In genomic region chr4:8820178-8821102, GRCh38 we compare ENCODE assay signal across 22 cellular contexts. TPM values are rescaled to one million over a fixed set of nuclear protein-coding genes. Genes with fewer than 3 reads are reported as not detected.
DNase-seq lines count a peak whose midpoint lies in the region; ATAC-seq, FAIRE-seq and TF ChIP-seq lines count a peak whose summit lies in the region.
"Had no signal": no experiment of that assay in that cellular context is flagged by ENCODE, and none has a peak within 500 bp of the region (broad histone marks: within the 10 kb centered on the region; RNA-seq: fewer than 3 reads in every experiment).

No MANE protein-coding gene starts in this region.

- H3K4me3 ChIP-seq in esophagus muscularis mucosa = no peak overlapping the region
- H3K4me3 ChIP-seq: esophagus squamous epithelium, GM23338, lung, MG63, tibial artery had no signal

- no peak for TF ChIP-seq EP300 in esophagus muscularis mucosa (IDR thresholded peaks at IDR 0.05)

- no peak overlapping the region for H3K4me3 Mint-ChIP-seq in natural killer cell
- no peak overlapping the region for H3K4me3 Mint-ChIP-seq in natural killer cell treated with Interleukin-12 subunit alpha and Interleukin-12 subunit beta and Interleukin-15 and Interleukin-18, amount 100 ng/mL, for 72 hours
- no peak overlapping the region for H3K4me3 Mint-ChIP-seq in activated naive CD8-positive, alpha-beta T cell treated with anti-CD3 and anti-CD28 coated beads for 36 hours
- H3K4me3 Mint-ChIP-seq: activated naive CD8-positive, alpha-beta T cell treated with anti-CD3 and anti-CD28 coated beads, Interleukin-2, amount 10 ng/mL, durations not matched to agents 7 days and 5 days; brain; CD8-positive, alpha-beta memory T cell; GM23338 had no signal

- DNase-seq in natural killer cell = peak; percentile 14
- DNase-seq in natural killer cell treated with Interleukin-12 subunit alpha and Interleukin-12 subunit beta and Interleukin-15 and Interleukin-18, amount 100 ng/mL, for 72 hours (ENCODE audit: low spot score) = no peak
- peak; percentile 84 for DNase-seq in esophagus muscularis mucosa (ENCODE audit: extremely low spot score)
- peak; percentile 74 for DNase-seq in posterior vena cava (ENCODE audit: low spot score)
- DNase-seq in NCI-H1417 treated with DMSO at 0.1 percent for 48 hours (lab: John Stamatoyannopoulos, UW) = no peak
- no peak for DNase-seq in activated naive CD8-positive, alpha-beta T cell treated with anti-CD3 and anti-CD28 coated beads for 36 hours
- DNase-seq in urothelium cell line (ENCODE audit: low spot score) = no peak
- DNase-seq: activated CD4-positive, alpha-beta T cell treated with anti-CD3 and anti-CD28 coated beads, Interleukin-2, amount 50 U/mL, for 1 hour; activated naive CD8-positive, alpha-beta T cell treated with anti-CD3 and anti-CD28 coated beads, Interleukin-2, amount 10 ng/mL, durations not matched to agents 7 days and 5 days; activated T-cell treated with anti-CD3 and anti-CD28 coated beads, Interleukin-2, amount 50 U/mL, for 48 hours; DND-41; esophagus squamous epithelium; MG63; NCI-H187 had no signal

- no peaks in the 10 kb centered on the region for H3K4me1 ChIP-seq in esophagus muscularis mucosa
- H3K4me1 ChIP-seq: esophagus squamous epithelium, tibial artery had no signal

- ATAC-seq in natural killer cell (no peak), GM21526 (IDR thresholded peaks at IDR 0.05; ENCODE audit: low FRiP score, unreplicated experiment) (no peak)
- no peak for ATAC-seq in natural killer cell treated with Interleukin-12 subunit alpha and Interleukin-12 subunit beta and Interleukin-15 and Interleukin-18, amount 100 ng/mL, for 72 hours

- no peaks in the 10 kb centered on the region for H3K36me3 ChIP-seq in esophagus muscularis mucosa
- H3K36me3 ChIP-seq: esophagus squamous epithelium, MG63, tibial artery had no signal

- peaks cover 17 to 18% of the 10 kb centered on the region in 2 donors for H3K27me3 Mint-ChIP-seq in natural killer cell (ENCODE audit: low read depth in 2 of 2)
- peaks cover 20 to 39% of the 10 kb centered on the region in 2 donors for H3K27me3 Mint-ChIP-seq in natural killer cell treated with Interleukin-12 subunit alpha and Interleukin-12 subunit beta and Interleukin-15 and Interleukin-18, amount 100 ng/mL, for 72 hours
- H3K27me3 Mint-ChIP-seq in activated naive CD8-positive, alpha-beta T cell treated with anti-CD3 and anti-CD28 coated beads for 36 hours = peaks cover 9% of the 10 kb centered on the region

- H3K27me3 ChIP-seq in esophagus muscularis mucosa = peaks cover 0 to 64% (median 0%) of the 10 kb centered on the region in 4 donors
- H3K27me3 ChIP-seq: MG63 had no signal

- no peak for FAIRE-seq in urothelium cell line (lab: Jason Lieb, UNC)
- FAIRE-seq: GM18507 had no signal

- TF ChIP-seq POLR2A in esophagus muscularis mucosa (IDR thresholded peaks at IDR 0.05; ENCODE audit: low read depth) = no peak

- no peaks in the 10 kb centered on the region for H3K9me3 Mint-ChIP-seq in natural killer cell
- H3K9me3 Mint-ChIP-seq in natural killer cell treated with Interleukin-12 subunit alpha and Interleukin-12 subunit beta and Interleukin-15 and Interleukin-18, amount 100 ng/mL, for 72 hours = no peaks in the 10 kb centered on the region
- no peaks in the 10 kb centered on the region for H3K9me3 Mint-ChIP-seq in activated naive CD8-positive, alpha-beta T cell treated with anti-CD3 and anti-CD28 coated beads for 36 hours
- H3K9me3 Mint-ChIP-seq: activated naive CD8-positive, alpha-beta T cell treated with anti-CD3 and anti-CD28 coated beads, Interleukin-2, amount 10 ng/mL, durations not matched to agents 7 days and 5 days; GM23338 had no signal

- no peak overlapping the region for H3K27ac Mint-ChIP-seq in natural killer cell
- no peak overlapping the region for H3K27ac Mint-ChIP-seq in natural killer cell treated with Interleukin-12 subunit alpha and Interleukin-12 subunit beta and Interleukin-15 and Interleukin-18, amount 100 ng/mL, for 72 hours
- no peak overlapping the region for H3K27ac Mint-ChIP-seq in activated naive CD8-positive, alpha-beta T cell treated with anti-CD3 and anti-CD28 coated beads for 36 hours
- H3K27ac Mint-ChIP-seq: activated naive CD8-positive, alpha-beta T cell treated with anti-CD3 and anti-CD28 coated beads, Interleukin-2, amount 10 ng/mL, durations not matched to agents 7 days and 5 days; brain; CD8-positive, alpha-beta memory T cell; GM23338 had no signal

- TF ChIP-seq CTCF in natural killer cell (IDR thresholded peaks at IDR 0.05) (no peak), esophagus muscularis mucosa (IDR thresholded peaks at IDR 0.05) (no peak)

- H3K9me3 ChIP-seq in esophagus muscularis mucosa = peaks cover 0 to 9% (median 0%) of the 10 kb centered on the region in 4 donors
- H3K9me3 ChIP-seq: esophagus squamous epithelium, MG63, tibial artery had no signal

- intact Hi-C loops in natural killer cell (cut with micrococcal nuclease) = no loop called here
- intact Hi-C loops in esophagus muscularis mucosa (cut with DNase I) = no loop called here
- intact Hi-C loops in posterior vena cava (cut with DNase I) = no loop called here

- 93% methylated on average over 29 of the region's 30 CpGs for WGBS in esophagus muscularis mucosa

- H3K36me3 Mint-ChIP-seq in natural killer cell = no peaks in the 10 kb centered on the region
- no peaks in the 10 kb centered on the region for H3K36me3 Mint-ChIP-seq in natural killer cell treated with Interleukin-12 subunit alpha and Interleukin-12 subunit beta and Interleukin-15 and Interleukin-18, amount 100 ng/mL, for 72 hours
- no peaks in the 10 kb centered on the region for H3K36me3 Mint-ChIP-seq in activated naive CD8-positive, alpha-beta T cell treated with anti-CD3 and anti-CD28 coated beads for 36 hours
- H3K36me3 Mint-ChIP-seq: activated naive CD8-positive, alpha-beta T cell treated with anti-CD3 and anti-CD28 coated beads, Interleukin-2, amount 10 ng/mL, durations not matched to agents 7 days and 5 days; brain; CD8-positive, alpha-beta memory T cell had no signal

- no peaks in the 10 kb centered on the region for H3K4me1 Mint-ChIP-seq in natural killer cell
- H3K4me1 Mint-ChIP-seq in natural killer cell treated with Interleukin-12 subunit alpha and Interleukin-12 subunit beta and Interleukin-15 and Interleukin-18, amount 100 ng/mL, for 72 hours (ENCODE audit: low read depth in 2 of 2) = no peaks in the 10 kb centered on the region
- H3K4me1 Mint-ChIP-seq in activated naive CD8-positive, alpha-beta T cell treated with anti-CD3 and anti-CD28 coated beads for 36 hours = no peaks in the 10 kb centered on the region
- H3K4me1 Mint-ChIP-seq: activated naive CD8-positive, alpha-beta T cell treated with anti-CD3 and anti-CD28 coated beads, Interleukin-2, amount 10 ng/mL, durations not matched to agents 7 days and 5 days; brain; CD8-positive, alpha-beta memory T cell; GM23338 had no signal

- no peak overlapping the region for H3K27ac ChIP-seq in esophagus muscularis mucosa (replicated peaks in 1 of 4)
- H3K27ac ChIP-seq: esophagus squamous epithelium, tibial artery had no signal

RNA-seq across cellular contexts. Expression of gene HMX1, which starts 51.2 kb away (rescaled TPM):
- total RNA-seq in natural killer cell (not detected), esophagus muscularis mucosa (under 1 TPM in 1 of 4 donors, not detected in 3; 0.17 TPM), posterior vena cava (under 1 TPM in 1 of 2 donors, not detected in 1; 0.19 TPM)
- not detected for total RNA-seq in natural killer cell treated with Interleukin-12 subunit alpha and Interleukin-12 subunit beta and Interleukin-15 and Interleukin-18, amount 100 ng/mL, for 72 hours
- not detected for total RNA-seq in activated naive CD8-positive, alpha-beta T cell treated with anti-CD3 and anti-CD28 coated beads for 36 hours
- total RNA-seq: activated naive CD8-positive, alpha-beta T cell treated with anti-CD3 and anti-CD28 coated beads, Interleukin-2, amount 10 ng/mL, durations not matched to agents 7 days and 5 days; CD8-positive, alpha-beta memory T cell; dermis microvascular lymphatic vessel endothelial cell; lung had no signal

Comparison
In these comparisons a context has a peak if more than half of its experiments do, and no peak if none do; other contexts are left out.
1. DNase-seq: peak in natural killer cell (single experiment), esophagus muscularis mucosa (single experiment) and posterior vena cava (single experiment); none in natural killer cell treated with Interleukin-12 subunit alpha and Interleukin-12 subunit beta and Interleukin-15 and Interleukin-18, amount 100 ng/mL, for 72 hours (single experiment), NCI-H1417 treated with DMSO at 0.1 percent for 48 hours (single experiment), activated naive CD8-positive, alpha-beta T cell treated with anti-CD3 and anti-CD28 coated beads for 36 hours (single experiment) and urothelium cell line (single experiment).